12 cellular contexts compared by ENCODE assay signal in the genomic region with DNA sequence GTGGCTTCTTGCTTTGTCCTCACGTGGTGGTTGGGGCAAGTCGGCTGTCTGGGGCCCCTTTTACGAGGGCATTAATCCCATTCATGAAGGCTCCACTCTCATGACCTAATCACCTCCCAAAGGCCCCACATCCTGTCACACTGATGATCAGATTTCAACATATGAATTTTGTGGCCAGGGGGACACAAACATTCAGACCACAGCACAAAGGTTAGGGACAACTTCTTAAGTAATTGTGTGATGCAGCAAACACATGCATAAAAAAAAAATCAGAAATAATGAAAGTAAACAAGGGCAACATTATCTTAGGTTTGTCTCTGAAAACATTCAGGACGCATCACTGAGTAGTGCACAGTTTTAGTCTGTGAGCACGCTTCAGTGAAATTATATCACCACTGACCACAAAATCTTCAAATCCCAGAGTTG. TPM values are rescaled to one million over a fixed set of nuclear protein-coding genes. Genes with fewer than 3 reads are reported as not detected.
DNase-seq lines count a peak whose midpoint lies in the region; ATAC-seq and TF ChIP-seq lines count a peak whose summit lies in the region.
"Had no signal": no experiment of that assay in that cellular context is flagged by ENCODE, and none has a peak within 500 bp of the region (broad histone marks: within the 10 kb centered on the region; RNA-seq: fewer than 3 reads in every experiment).

No MANE protein-coding gene starts in this region.

- no peaks in the 10 kb centered on the region for H3K9me3 ChIP-seq in gastrocnemius medialis
- H3K9me3 ChIP-seq: uterus had no signal

- intact Hi-C loops in gastrocnemius medialis (cut with DNase I; ENCODE audit: low total_unique reads) = no loop called here

- no peak for TF ChIP-seq POLR2A in gastrocnemius medialis (IDR thresholded peaks at IDR 0.05)

- H3K4me3 ChIP-seq in gastrocnemius medialis = no peak overlapping the region
- H3K4me3 ChIP-seq: uterus had no signal

- no peaks in the 10 kb centered on the region for H3K27me3 ChIP-seq in gastrocnemius medialis
- H3K27me3 ChIP-seq: uterus had no signal

- H3K27ac ChIP-seq in gastrocnemius medialis = peak overlapping the region; percentile 22 to 88 (median 30)
- H3K27ac ChIP-seq: uterus had no signal

- H3K4me1 ChIP-seq in gastrocnemius medialis = peaks cover 12 to 37% of the 10 kb centered on the region in 2 donors
- H3K4me1 ChIP-seq: uterus had no signal

- DNase-seq in H4 (ENCODE audit: low spot score) (peak; percentile 70), gastrocnemius medialis (no peak), inferior parietal cortex (ENCODE audit: extremely low spot score) (no peak), NCI-H2081 (lab: John Stamatoyannopoulos, UW) (no peak), Ammon's horn (ENCODE audit: low spot score) (no peak)
- DNase-seq: naive B cell, NCI-H446 treated with DMSO at 0.1 percent for 48 hours, Right ventricle myocardium superior, uterus had no signal

- H3K36me3 ChIP-seq in gastrocnemius medialis = peaks cover 4 to 21% of the 10 kb centered on the region in 2 donors
- H3K36me3 ChIP-seq: uterus had no signal

- in situ Hi-C loops in gastrocnemius medialis (cut with MboI; ENCODE audit: low sequenced_read_pairs in 4 of 4) = no loop called here

- peak; percentile 67 for ATAC-seq in GM19035 (IDR thresholded peaks at IDR 0.05; ENCODE audit: unreplicated experiment)
- peak; percentile 58 for ATAC-seq in HG03521 (IDR thresholded peaks at IDR 0.05; ENCODE audit: unreplicated experiment)
- no peak for ATAC-seq in gastrocnemius medialis

- TF ChIP-seq CTCF in gastrocnemius medialis (IDR thresholded peaks at IDR 0.05 in 4 of 5, conservative IDR thresholded peaks at IDR 0.05 in 1 of 5) = no peak

RNA-seq across cellular contexts. Expression of a gene that starts 54.2 kb away (rescaled TPM):
- 0.08 and 0.10 TPM in 2 replicates for total RNA-seq in H4 (2014; rRNA removed; shearing (Covaris generic))
- 10 to 100 TPM in 1 of 4 donors, 1 to 10 TPM in 3; 1.3 to 31.3 (median 4.3) TPM for total RNA-seq in gastrocnemius medialis
- total RNA-seq: epithelial cell of proximal tubule had no signal

Comparison
In these comparisons a context has a peak if more than half of its experiments do, and no peak if none do; other contexts are left out.
1. ATAC-seq: peak in GM19035 (single experiment) and HG03521 (single experiment); none in gastrocnemius medialis (0 of 2).